In the genomic region with DNA sequence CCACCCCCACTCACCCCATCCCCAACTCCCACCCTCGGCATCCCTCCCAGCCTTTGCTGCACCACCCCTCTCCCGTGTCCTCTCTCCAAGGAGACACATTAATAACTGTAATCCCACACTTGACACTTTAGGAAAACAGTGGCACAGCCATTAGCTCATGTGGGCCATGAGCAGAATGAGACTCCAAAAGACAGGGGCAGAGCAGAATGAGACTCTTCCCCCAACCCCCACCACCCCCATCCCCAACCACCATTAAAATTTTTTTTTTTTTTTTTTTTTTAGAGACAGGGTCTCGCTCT, we compare ENCODE assay signal across 14 cellular contexts. TPM values are rescaled to one million over a fixed set of nuclear protein-coding genes. Genes with fewer than 3 reads are reported as not detected.
"Had no signal": no experiment of that assay in that cellular context is flagged by ENCODE, and none has a peak within 500 bp of the region (broad histone marks: within the 10 kb centered on the region; RNA-seq: fewer than 3 reads in every experiment).

No MANE protein-coding gene starts in this region.

- DNase-seq: cortex of kidney had no signal

- ATAC-seq: activated naive CD8-positive, alpha-beta T cell treated with anti-CD3 and anti-CD28 coated beads, Interleukin-2, amount 50 U/mL, for 24 hours; stimulated activated memory B cell treated with anti-CD40 and anti-IgM and Interleukin-4, amounts not matched to agents 10 μg/mL and 1 μg/mL and 100 μg/mL, for 72 hours had no signal

- H3K4me3 Mint-ChIP-seq: activated CD8-positive, alpha-beta memory T cell treated with anti-CD3 and anti-CD28 coated beads, Interleukin-2, amount 10 ng/mL, durations not matched to agents 7 days and 5 days; activated naive CD8-positive, alpha-beta T cell treated with anti-CD3 and anti-CD28 coated beads, Interleukin-2, amount 50 U/mL, for 24 hours; brain; nephron; stimulated activated memory B cell treated with anti-CD40 and anti-IgM and Interleukin-4, amounts not matched to agents 10 μg/mL and 1 μg/mL and 100 μg/mL, for 72 hours had no signal

- H3K9me3 Mint-ChIP-seq: activated naive CD8-positive, alpha-beta T cell treated with anti-CD3 and anti-CD28 coated beads, Interleukin-2, amount 50 U/mL, for 24 hours; activated T-helper 2 cell treated with anti-CD3 and anti-CD28 coated beads, Interferon-gamma antibody, Interleukin-2, Interleukin-4, amounts not matched to agents 10 μg/mL and 5 μg/mL and 100 μg/mL, durations not matched to agents 14 hours and 24 hours and 36 hours; brain; nephron; stimulated activated memory B cell treated with anti-CD40 and anti-IgM and Interleukin-4, amounts not matched to agents 10 μg/mL and 1 μg/mL and 100 μg/mL, for 72 hours had no signal

- H3K9me3 ChIP-seq: esophagus muscularis mucosa, lower lobe of right lung, thoracic aorta, upper lobe of right lung had no signal

- FAIRE-seq: islet of Langerhans had no signal

- H3K36me3 Mint-ChIP-seq: activated CD8-positive, alpha-beta memory T cell treated with anti-CD3 and anti-CD28 coated beads, Interleukin-2, amount 10 ng/mL, durations not matched to agents 7 days and 5 days; brain; stimulated activated memory B cell treated with anti-CD40 and anti-IgM and Interleukin-4, amounts not matched to agents 10 μg/mL and 1 μg/mL and 100 μg/mL, for 72 hours had no signal

- H3K27ac Mint-ChIP-seq: stimulated activated memory B cell treated with anti-CD40 and anti-IgM and Interleukin-4, amounts not matched to agents 10 μg/mL and 1 μg/mL and 100 μg/mL, for 72 hours had no signal

RNA-seq across cellular contexts. Expression of a gene that starts 6.2 kb away (rescaled TPM):
- total RNA-seq: activated CD8-positive, alpha-beta memory T cell treated with anti-CD3 and anti-CD28 coated beads, Interleukin-2, amount 10 ng/mL, durations not matched to agents 7 days and 5 days; activated T-helper 2 cell treated with anti-CD3 and anti-CD28 coated beads, Interferon-gamma antibody, Interleukin-2, Interleukin-4, amounts not matched to agents 10 μg/mL and 5 μg/mL and 100 μg/mL, durations not matched to agents 14 hours and 24 hours and 36 hours; endothelial cell of umbilical vein had no signal

RNA-seq across cellular contexts. Expression of a gene that starts 48.0 kb away (rescaled TPM):
- total RNA-seq: activated CD8-positive, alpha-beta memory T cell treated with anti-CD3 and anti-CD28 coated beads, Interleukin-2, amount 10 ng/mL, durations not matched to agents 7 days and 5 days; activated T-helper 2 cell treated with anti-CD3 and anti-CD28 coated beads, Interferon-gamma antibody, Interleukin-2, Interleukin-4, amounts not matched to agents 10 μg/mL and 5 μg/mL and 100 μg/mL, durations not matched to agents 14 hours and 24 hours and 36 hours; endothelial cell of umbilical vein; left cardiac atrium; lower lobe of right lung; thoracic aorta; upper lobe of right lung had no signal
